In the genomic region with DNA sequence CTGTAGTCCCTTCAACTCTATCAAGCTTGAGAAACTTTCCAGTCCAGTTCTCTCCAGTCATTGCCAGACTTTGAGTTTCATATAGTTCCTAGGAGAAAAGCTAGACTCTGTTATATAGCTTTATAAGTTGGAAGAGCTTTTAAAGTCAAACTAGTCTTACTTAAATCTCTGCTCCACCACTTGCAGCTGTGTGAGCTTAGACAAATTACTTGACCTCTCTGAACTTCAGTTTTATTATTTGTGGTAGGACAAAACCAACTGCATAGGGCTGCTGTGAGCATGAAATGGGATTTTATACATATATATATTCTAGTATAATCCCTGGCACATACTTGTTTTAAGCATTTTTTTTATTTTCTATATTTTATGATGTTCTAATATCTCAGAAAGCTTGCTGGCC, we compare ENCODE assay signal across 8 cellular contexts.
"Had no signal": no experiment of that assay in that cellular context is flagged by ENCODE, and none has a peak within 500 bp of the region (broad histone marks: within the 10 kb centered on the region; RNA-seq: fewer than 3 reads in every experiment).

No MANE protein-coding gene starts in this region.

- ATAC-seq: HCT116, HepG2 had no signal

- H3K9me3 ChIP-seq: HAP-1 had no signal

- H3K36me3 ChIP-seq: HAP-1 had no signal

- H2AFZ ChIP-seq: GM23248 had no signal

- H3K4me3 Mint-ChIP-seq: HFFc6, IgD-negative memory B cell had no signal

- FAIRE-seq: HepG2 had no signal

- H3K36me3 Mint-ChIP-seq: IgD-negative memory B cell had no signal

- DNase-seq: GM23248, HFFc6, KG1 had no signal

- H3K27ac ChIP-seq: GM23248, HL-60 had no signal

- H3K9me3 Mint-ChIP-seq: HFFc6, IgD-negative memory B cell had no signal

- H3K9ac ChIP-seq: GM23248 had no signal

- H3K4me3 ChIP-seq: GM23248, HAP-1 had no signal

- H3K27ac Mint-ChIP-seq: HFFc6 had no signal
